11 cellular contexts compared by ENCODE assay signal in genomic region chr6:168157272-168158007, GRCh38.
DNase-seq lines count a peak whose midpoint lies in the region; FAIRE-seq and TF ChIP-seq lines count a peak whose summit lies in the region.
"Had no signal": no experiment of that assay in that cellular context is flagged by ENCODE, and none has a peak within 500 bp of the region (broad histone marks: within the 10 kb centered on the region; RNA-seq: fewer than 3 reads in every experiment).

No MANE protein-coding gene starts in this region.

- H4K8ac ChIP-seq in H9 (replicated peaks; ENCODE audit: insufficient read length, low read depth, low read length) (no peak overlapping the region), mesendoderm (ENCODE audit: low read depth, low read length) (no peak overlapping the region)

- no peak overlapping the region for H2BK5ac ChIP-seq in H9 (ENCODE audit: insufficient read length, low read length)
- H2BK5ac ChIP-seq in mesendoderm (ENCODE audit: low read length), result no peak overlapping the region

- no peaks in the 10 kb centered on the region for H3K23me2 ChIP-seq in H9 (ENCODE audit: insufficient read length, low read depth, low read length, poor library complexity, severe bottlenecking)

- H3K4me1 Mint-ChIP-seq in H9, result peaks cover 53 to 59% of the 10 kb centered on the region in 2 experiments

- no CpG with 5 or more reads among the region's 17 CpGs for WGBS in H9 (ENCODE audit: extremely low coverage, insufficient read length, low lambda C conversion rate)
- no CpG with 5 or more reads among the region's 17 CpGs for WGBS in mesendoderm (ENCODE audit: extremely low coverage, insufficient coverage, low lambda C conversion rate)
- WGBS in small intestine, 3 donors, result 47 to 76% (median 57%) methylated on average over 17 of the region's 17 CpGs

- H3K4me1 ChIP-seq in A673 (ENCODE audit: insufficient read depth, low read length, poor library complexity, severe bottlenecking) (peaks cover 40% of the 10 kb centered on the region), H9 (ENCODE audit: insufficient read depth, low read length) (peaks cover 6% of the 10 kb centered on the region; the same call in 1 of the 2 replicates), mesendoderm (ENCODE audit: control insufficient read depth, low read depth, low read length) (peaks cover 2% of the 10 kb centered on the region), small intestine (ENCODE audit: control insufficient read depth in 2 of 2, insufficient read depth in 1 of 2, low read depth in 1 of 2, low read length in 1 of 2) (no peaks in the 10 kb centered on the region)

- no peak overlapping the region for H3K18ac ChIP-seq in H9 (ENCODE audit: insufficient read length, low read depth, low read length)
- H3K18ac ChIP-seq in mesendoderm (ENCODE audit: low read length), result no peak overlapping the region

- CTCF ChIA-PET in A673 (lab: Charles Lee), result no interaction called here

- in situ Hi-C loops in brain microvascular endothelial cell (cut with HindIII; ENCODE audit: low pct_ligation_motif_present, low sequenced_read_pairs), result no loop called here

- H3K4ac ChIP-seq in H9 (ENCODE audit: low read depth, low read length) (no peak overlapping the region), mesendoderm (ENCODE audit: low read depth, low read length) (no peak overlapping the region)

- no peaks in the 10 kb centered on the region for H3K9me3 ChIP-seq in A673 (ENCODE audit: low read depth, low read length, poor library complexity, severe bottlenecking)
- no peaks in the 10 kb centered on the region for H3K9me3 ChIP-seq in H9 (ENCODE audit: control insufficient read depth, low read depth, low read length)
- H3K9me3 ChIP-seq in small intestine (ENCODE audit: control insufficient read depth, low read depth), result no peaks in the 10 kb centered on the region
- H3K9me3 ChIP-seq: thoracic aorta had no signal

- TSS peak; percentile 79 for BruUV-seq in A673 (replicated peaks; lab: Mats Ljungman, UMichigan)

- no peaks in the 10 kb centered on the region for H4K20me1 ChIP-seq in H9 (ENCODE audit: control insufficient read depth, insufficient read depth, insufficient read length)

- no peaks in the 10 kb centered on the region; a peak in 1 of 7 replicates for H3K36me3 Mint-ChIP-seq in H9 (ENCODE audit: insufficient read depth in 1 of 3, low read depth in 3 of 3)

- TF ChIP-seq CTCF in A673 (conservative IDR thresholded peaks at IDR 0.05; ENCODE audit: low read depth, low read length) (no peak), H9 (conservative IDR thresholded peaks at IDR 0.05) (no peak), brain microvascular endothelial cell (IDR thresholded peaks at IDR 0.05; ENCODE audit: low read depth, low read length, missing control alignments) (no peak)

- H3K79me1 ChIP-seq in H9 (ENCODE audit: insufficient read depth, low read depth, low read length, poor library complexity, severe bottlenecking), result no peaks in the 10 kb centered on the region
- no peaks in the 10 kb centered on the region for H3K79me1 ChIP-seq in mesendoderm (ENCODE audit: low read length)

- no peak overlapping the region for H3K4me3 ChIP-seq in A673 (ENCODE audit: low read depth, low read length, poor library complexity, severe bottlenecking)
- no peak overlapping the region for H3K4me3 ChIP-seq in brain microvascular endothelial cell (ENCODE audit: low read depth, low read length)
- no peak overlapping the region for H3K4me3 ChIP-seq in mesendoderm (ENCODE audit: low read length)
- no peak overlapping the region for H3K4me3 ChIP-seq in small intestine (ENCODE audit: low read depth in 1 of 2, low read length in 2 of 2)
- H3K4me3 ChIP-seq: thoracic aorta had no signal

- no peak overlapping the region; a peak in 1 of 5 replicates for H3K4me3 Mint-ChIP-seq in H9
- H3K4me3 Mint-ChIP-seq: activated T-cell treated with anti-CD3 and anti-CD28 coated beads, Interleukin-2, amount 50 U/mL, for 24 hours had no signal

- H3K79me2 ChIP-seq in H9 (ENCODE audit: insufficient read depth, low read length) (no peaks in the 10 kb centered on the region), mesendoderm (ENCODE audit: control insufficient read depth, insufficient read depth, low read length) (no peaks in the 10 kb centered on the region)

- no peak overlapping the region for H2BK20ac ChIP-seq in H9 (ENCODE audit: low read depth, low read length, poor library complexity, severe bottlenecking)

- H3K36me3 ChIP-seq in A673 (ENCODE audit: insufficient read depth, low read length, poor library complexity, severe bottlenecking), result no peaks in the 10 kb centered on the region
- H3K36me3 ChIP-seq in brain microvascular endothelial cell (replicated peaks), result no peaks in the 10 kb centered on the region
- H3K36me3 ChIP-seq in mesendoderm (ENCODE audit: control insufficient read depth, insufficient read depth, low read length), result no peaks in the 10 kb centered on the region
- no peaks in the 10 kb centered on the region for H3K36me3 ChIP-seq in small intestine (ENCODE audit: control insufficient read depth in 2 of 2, insufficient read depth in 2 of 2, low read length in 2 of 2)
- H3K36me3 ChIP-seq: thoracic aorta had no signal

- H2BK120ac ChIP-seq in H9 (ENCODE audit: low read depth, low read length, poor library complexity, severe bottlenecking) (no peak overlapping the region), mesendoderm (ENCODE audit: low read depth, low read length) (no peak overlapping the region)

- H2BK15ac ChIP-seq in H9 (ENCODE audit: low read depth, low read length) (no peak overlapping the region), mesendoderm (replicated peaks; ENCODE audit: low read depth) (no peak overlapping the region)

- H3K56ac ChIP-seq in H9 (ENCODE audit: insufficient read length, low read depth, low read length), result no peak overlapping the region
- no peak overlapping the region for H3K56ac ChIP-seq in mesendoderm (ENCODE audit: low read length)

- H4K5ac ChIP-seq in H9 (ENCODE audit: insufficient read length, low read depth, low read length) (no peak overlapping the region), mesendoderm (ENCODE audit: low read length) (no peak overlapping the region)

- no peaks in the 10 kb centered on the region for H3K9me3 Mint-ChIP-seq in H9
- H3K9me3 Mint-ChIP-seq: activated T-cell treated with anti-CD3 and anti-CD28 coated beads, Interleukin-2, amount 50 U/mL, for 24 hours had no signal

- peaks cover 16% of the 10 kb centered on the region for H3K27me3 Mint-ChIP-seq in H9 (ENCODE audit: low read depth)

- POLR2A ChIA-PET in A673 (lab: Charles Lee; ENCODE audit: low non-redundant PET), result no interaction called here

- H3K9ac ChIP-seq in H9 (ENCODE audit: extremely low read depth, insufficient read length, low read length) (no peak overlapping the region), mesendoderm (ENCODE audit: low read length) (no peak overlapping the region)

- no peak overlapping the region for H3T11ph ChIP-seq in H9 (ENCODE audit: low read length)

- H3K4me2 ChIP-seq in H9 (ENCODE audit: insufficient read depth, insufficient read length, low read length) (no peak overlapping the region), mesendoderm (ENCODE audit: low read length) (no peak overlapping the region)

- DNase-seq in A673 (ENCODE audit: low spot score) (peak; percentile 80), H9 (peak; percentile 29), brain microvascular endothelial cell (peak; percentile 88), mesendoderm (peak; percentile 31), 8988T (no peak), NCI-H2081 (lab: John Stamatoyannopoulos, UW) (no peak), small intestine (no peak), NCI-H748 treated with DMSO at 0.1 percent for 48 hours (lab: John Stamatoyannopoulos, UW) (no peak)
- DNase-seq: activated T-cell treated with anti-CD3 and anti-CD28 coated beads, Interleukin-2, amount 50 U/mL, for 24 hours had no signal

- intact Hi-C loops in A673 (cut with micrococcal nuclease; ENCODE audit: unreplicated experiment), result loop anchor here (2.0 to 10.0 kb wide), 3 partner anchors 145 to 727 kb away; partner anchors contain the start of gene SMOC2

- H2AK5ac ChIP-seq in H9 (ENCODE audit: insufficient read length, low read length) (no peak overlapping the region), mesendoderm (ENCODE audit: low read length) (no peak overlapping the region)

- peak overlapping the region; percentile 76 for H3K27ac ChIP-seq in A673 (ENCODE audit: low read depth, low read length, poor library complexity, severe bottlenecking)
- no peak overlapping the region for H3K27ac ChIP-seq in H9 (ENCODE audit: insufficient read length, low read depth, low read length)
- H3K27ac ChIP-seq in brain microvascular endothelial cell, result peak overlapping the region; percentile 59
- H3K27ac ChIP-seq in mesendoderm (ENCODE audit: low read depth, low read length), result no peak overlapping the region
- no peak overlapping the region for H3K27ac ChIP-seq in small intestine (ENCODE audit: low read depth in 1 of 2, low read length in 1 of 2)
- H3K27ac ChIP-seq: thoracic aorta had no signal

- no peak overlapping the region for H3K14ac ChIP-seq in H9 (ENCODE audit: insufficient read depth, low read length)

- FAIRE-seq in small intestine (lab: Jason Lieb, UNC), result no peak
- FAIRE-seq: frontal cortex had no signal

- H3K27ac Mint-ChIP-seq in H9, result peak overlapping the region in 1 of 3 experiments; percentile 2; a peak in 2 of 7 replicates
- H3K27ac Mint-ChIP-seq: activated T-cell treated with anti-CD3 and anti-CD28 coated beads, Interleukin-2, amount 50 U/mL, for 24 hours had no signal

- H3K27me3 ChIP-seq in A673 (replicated peaks; ENCODE audit: insufficient read depth, low read depth, low read length, poor library complexity), result no peaks in the 10 kb centered on the region
- no peaks in the 10 kb centered on the region for H3K27me3 ChIP-seq in H9 (ENCODE audit: insufficient read depth, low read length)
- no peaks in the 10 kb centered on the region for H3K27me3 ChIP-seq in brain microvascular endothelial cell (replicated peaks)
- no peaks in the 10 kb centered on the region for H3K27me3 ChIP-seq in mesendoderm (ENCODE audit: insufficient read depth, low read length, poor library complexity)
- H3K27me3 ChIP-seq in small intestine (ENCODE audit: control insufficient read depth in 2 of 2, insufficient read depth in 2 of 2, low read length in 2 of 2), result peaks cover 0 to 3% of the 10 kb centered on the region in 2 donors

- no peak overlapping the region for H4K91ac ChIP-seq in H9 (ENCODE audit: insufficient read length, low read depth, low read length)

- no peak overlapping the region for H2AFZ ChIP-seq in H9 (ENCODE audit: low read length)

- no peak overlapping the region for H3K23ac ChIP-seq in H9 (ENCODE audit: insufficient read length, low read depth, low read length)
- no peak overlapping the region for H3K23ac ChIP-seq in mesendoderm (ENCODE audit: low read length)

- no peak overlapping the region for H2BK12ac ChIP-seq in H9 (ENCODE audit: insufficient read length, low read depth, low read length)

Comparison
In these comparisons a context has a peak if more than half of its experiments do, and no peak if none do; other contexts are left out.
1. DNase-seq: peak in A673 (single experiment), H9 (single experiment), brain microvascular endothelial cell (single experiment) and mesendoderm (single experiment); none in 8988T (single experiment), NCI-H2081 (0 of 2), small intestine (single experiment) and NCI-H748 treated with DMSO at 0.1 percent for 48 hours (single experiment).
2. H3K27ac ChIP-seq: peak in A673 (single experiment) and brain microvascular endothelial cell (single experiment); none in H9 (single experiment), mesendoderm (single experiment) and small intestine (0 of 2).